In genomic region chr14:90903101-90903500, GRCh38 we compare ENCODE assay signal across 9 cellular contexts.
A peak's percentile ranks its signal among the peaks of the same experiment; 100 is the strongest.
DNase-seq lines count a peak whose midpoint lies in the region; ATAC-seq and TF ChIP-seq lines count a peak whose summit lies in the region.
"Had no signal": no experiment of that assay in that cellular context is flagged by ENCODE, and none has a peak within 500 bp of the region (broad histone marks: within the 10 kb centered on the region; RNA-seq: fewer than 3 reads in every experiment).

No MANE protein-coding gene starts in this region.

- no peak overlapping the region for H3K4me2 ChIP-seq in PC-9
- H3K4me2 ChIP-seq: BLaER1 had no signal

- no peaks in the 10 kb centered on the region for H3K9me3 Mint-ChIP-seq in osteocyte (ENCODE audit: unreplicated experiment)

- no peak overlapping the region for H2AFZ ChIP-seq in PC-9

- no peaks in the 10 kb centered on the region for H3K9me2 ChIP-seq in PC-9 (ENCODE audit: insufficient read depth)

- no peaks in the 10 kb centered on the region for H3F3A ChIP-seq in PC-9 (ENCODE audit: insufficient read depth, low read depth)

- TF ChIP-seq CTCF in PC-9 (conservative IDR thresholded peaks at IDR 0.05) (peak; percentile 75), foreskin keratinocyte (conservative IDR thresholded peaks at IDR 0.05) (peak; percentile 87), osteocyte (IDR thresholded peaks at IDR 0.05) (peak; percentile 87), upper lobe of left lung (IDR thresholded peaks at IDR 0.05) (peak; percentile 59 to 79 (median 70))

- H3K27me3 ChIP-seq in PC-9 (ENCODE audit: insufficient read depth, low read depth): no peaks in the 10 kb centered on the region
- H3K27me3 ChIP-seq in foreskin keratinocyte: no peaks in the 10 kb centered on the region
- no peaks in the 10 kb centered on the region for H3K27me3 ChIP-seq in upper lobe of left lung
- H3K27me3 ChIP-seq: BLaER1 had no signal

- TF ChIP-seq POLR2A in upper lobe of left lung (IDR thresholded peaks at IDR 0.05): no peak

- TF ChIP-seq EP300 in upper lobe of left lung (IDR thresholded peaks at IDR 0.05): no peak

- no TSS peak for BruUV-seq in PC-9 (replicated peaks; lab: Mats Ljungman, UMichigan)

- H3K9me3 ChIP-seq in PC-9 (ENCODE audit: insufficient read depth, low read depth) (no peaks in the 10 kb centered on the region), upper lobe of left lung (no peaks in the 10 kb centered on the region)
- H3K9me3 ChIP-seq: BLaER1 had no signal

- no peak overlapping the region for H3K4me3 ChIP-seq in Jurkat, Clone E6-1 (ENCODE audit: low read length)
- H3K4me3 ChIP-seq in PC-9 (no peak overlapping the region), upper lobe of left lung (no peak overlapping the region)
- H3K4me3 ChIP-seq: BLaER1 had no signal

- CTCF ChIA-PET in PC-9 (lab: Charles Lee): interaction anchor here (1.0 to 1.4 kb wide), 2 partner anchors 145 to 270 kb away, joined by 3 to 7 read pairs; no protein-coding TSS in a partner anchor

- H3K36me3 Mint-ChIP-seq in osteocyte (ENCODE audit: unreplicated experiment): no peaks in the 10 kb centered on the region

- H3K4me3 Mint-ChIP-seq in osteocyte (ENCODE audit: unreplicated experiment): no peak overlapping the region

- H3K4me1 Mint-ChIP-seq in osteocyte (ENCODE audit: unreplicated experiment): no peaks in the 10 kb centered on the region

- intact Hi-C loops in PC-9 (cut with micrococcal nuclease; ENCODE audit: unreplicated experiment): loop anchor here (1.0 to 10.0 kb wide), 3 partner anchors 237 to 382 kb away; no protein-coding TSS in a partner anchor

- H3K27ac ChIP-seq in PC-9: no peak overlapping the region
- H3K27ac ChIP-seq in foreskin keratinocyte: no peak overlapping the region
- H3K27ac ChIP-seq in upper lobe of left lung: no peak overlapping the region
- H3K27ac ChIP-seq: BLaER1 had no signal

- DNase-seq in NCI-H1436 (lab: John Stamatoyannopoulos, UW): peak; percentile 61
- DNase-seq in NCI-H1436 treated with DMSO at 0.1 percent for 48 hours (lab: John Stamatoyannopoulos, UW): no peak
- peak; percentile 57 for DNase-seq in Jurkat, Clone E6-1 (ENCODE audit: low read depth, low spot score)
- DNase-seq in PC-9: peak; percentile 18 to 36
- peak; percentile 23 for DNase-seq in activated effector memory CD4-positive, alpha-beta T cell treated with Interleukin-2 at 50 U/mL for 16 hours
- DNase-seq in foreskin keratinocyte: peak; percentile 22 to 53
- no peak for DNase-seq in osteocyte (ENCODE audit: extremely low spot score, unreplicated experiment)
- DNase-seq in upper lobe of left lung: peak in 1 of 2 donors; percentile 45

- 4 to 6% methylated on average over 1 of the region's 1 CpG for WGBS in upper lobe of left lung, 2 donors

- no peaks in the 10 kb centered on the region for H3K79me2 ChIP-seq in PC-9 (ENCODE audit: low read depth)

- no peaks in the 10 kb centered on the region for H3K27me3 Mint-ChIP-seq in osteocyte (ENCODE audit: unreplicated experiment)

- POLR2A ChIA-PET in PC-9 (lab: Charles Lee; ENCODE audit: unreplicated experiment): interaction anchor here (0.6 kb wide), 1 partner anchor 274 kb away, joined by 3 read pairs; no protein-coding TSS in a partner anchor

- H4K20me1 ChIP-seq in PC-9 (ENCODE audit: insufficient read depth): no peaks in the 10 kb centered on the region
- H4K20me1 ChIP-seq: BLaER1 had no signal

- no peak overlapping the region for H3K27ac Mint-ChIP-seq in osteocyte (ENCODE audit: unreplicated experiment)

- peak; percentile 84 for ATAC-seq in foreskin keratinocyte
- ATAC-seq in upper lobe of left lung (ENCODE audit: low FRiP score in 2 of 2): peak in 1 of 2 donors; percentile 78

- H3K4me1 ChIP-seq in PC-9 (replicated peaks; ENCODE audit: insufficient read depth): no peaks in the 10 kb centered on the region
- H3K4me1 ChIP-seq in foreskin keratinocyte: peaks cover 5% of the 10 kb centered on the region
- H3K4me1 ChIP-seq in upper lobe of left lung: no peaks in the 10 kb centered on the region
- H3K4me1 ChIP-seq: BLaER1 had no signal

- H3K36me3 ChIP-seq in PC-9 (ENCODE audit: low read depth) (no peaks in the 10 kb centered on the region), upper lobe of left lung (peaks cover 0 to 10% (median 1%) of the 10 kb centered on the region in 4 donors)

Comparison
In these comparisons a context has a peak if more than half of its experiments do, and no peak if none do; other contexts are left out.
1. DNase-seq: peak in NCI-H1436 (single experiment), Jurkat, Clone E6-1 (single experiment), PC-9 (2 of 2), activated effector memory CD4-positive, alpha-beta T cell treated with Interleukin-2 at 50 U/mL for 16 hours (single experiment) and foreskin keratinocyte (2 of 2); none in NCI-H1436 treated with DMSO at 0.1 percent for 48 hours (single experiment) and osteocyte (single experiment).
2. Peak in every context shown above with its lines, with median percentiles within 50 percentile points of each other: CTCF ChIP-seq.